Comparison of ENCODE assay signal across 8 cellular contexts in genomic region chr6:144151010-144151727, GRCh38.
DNase-seq lines count a peak whose midpoint lies in the region; ATAC-seq lines count a peak whose summit lies in the region.

No MANE protein-coding gene starts in this region.

- DNase-seq in DMS53 (lab: John Stamatoyannopoulos, UW) (peak; percentile 17), DMS53 treated with DMSO at 0.1 percent for 48 hours (lab: John Stamatoyannopoulos, UW; ENCODE audit: unreplicated experiment) (no peak), SW480 (ENCODE audit: low spot score) (peak; percentile 33), amniotic epithelial cell (ENCODE audit: low read depth) (peak; percentile 5), kidney glomerular epithelial cell (lab: John Stamatoyannopoulos, UW) (peak; percentile 47), AG08396 (ENCODE audit: low spot score) (no peak)
- peak; percentile 57 for DNase-seq in stimulated activated CD4-positive, alpha-beta T cell treated with anti-CD3 and anti-CD28 coated beads, Interleukin-2, amount 100 ng/mL, for 4 hours (ENCODE audit: low read depth)

- peak; percentile 67 for ATAC-seq in HG03196 (IDR thresholded peaks at IDR 0.05; ENCODE audit: unreplicated experiment)

Comparison
In these comparisons a context has a peak if more than half of its experiments do, and no peak if none do; other contexts are left out.
1. DNase-seq: peak in DMS53 (single experiment), SW480 (single experiment), amniotic epithelial cell (single experiment), kidney glomerular epithelial cell (single experiment) and stimulated activated CD4-positive, alpha-beta T cell treated with anti-CD3 and anti-CD28 coated beads, Interleukin-2, amount 100 ng/mL, for 4 hours (single experiment); none in DMS53 treated with DMSO at 0.1 percent for 48 hours (single experiment) and AG08396 (single experiment).